7 cellular contexts compared by ENCODE assay signal in the genomic region with DNA sequence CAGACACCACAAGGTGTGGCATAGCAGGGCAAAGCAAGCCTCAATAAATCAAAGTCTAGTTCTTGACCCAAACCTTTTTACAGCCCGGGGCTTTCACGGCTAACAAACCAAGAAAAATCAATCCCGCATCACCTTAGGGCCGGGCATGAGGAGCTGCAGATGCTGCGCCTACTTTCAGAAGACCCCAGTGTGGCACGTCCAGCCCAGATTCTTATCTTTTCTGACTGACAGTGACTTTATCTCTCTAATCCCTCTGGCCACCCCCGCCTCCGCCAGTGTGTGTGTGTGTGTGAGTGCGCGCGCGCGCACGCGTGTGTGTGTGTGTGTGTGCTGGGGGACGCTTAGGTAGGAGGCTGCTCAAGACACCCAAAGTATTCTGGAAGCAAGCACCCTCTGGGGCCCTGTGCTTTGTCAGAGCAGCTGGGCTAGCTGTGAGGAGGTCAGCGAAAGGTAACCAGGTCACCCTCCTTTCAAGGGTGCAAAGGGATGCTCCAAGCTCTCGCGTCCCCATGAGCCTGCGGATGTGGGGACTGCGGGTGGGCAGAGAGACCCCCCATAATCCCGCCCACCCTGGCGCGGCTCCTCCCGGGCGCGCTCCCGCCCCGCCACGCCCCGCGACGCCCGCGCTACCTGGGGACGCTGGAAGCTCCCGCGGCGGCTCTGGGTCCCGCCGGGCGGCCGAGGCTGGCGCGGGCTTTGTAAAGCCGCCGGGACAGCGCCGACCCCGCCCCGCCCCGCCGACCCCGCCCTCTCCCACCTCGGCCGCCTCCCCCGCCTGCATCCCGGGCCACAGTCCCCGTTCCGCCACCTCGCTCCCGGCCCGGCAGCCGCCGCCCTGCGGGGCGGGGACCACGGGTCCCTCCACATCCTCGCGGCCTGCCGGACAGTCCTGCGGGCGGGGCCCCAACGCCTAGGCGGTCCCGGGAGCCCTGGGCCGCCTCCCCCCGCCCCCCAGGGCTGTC. TPM values are rescaled to one million over a fixed set of nuclear protein-coding genes. Genes with fewer than 3 reads are reported as not detected.
A peak's percentile ranks its signal among the peaks of the same experiment; 100 is the strongest.
DNase-seq lines count a peak whose midpoint lies in the region; ATAC-seq and TF ChIP-seq lines count a peak whose summit lies in the region.

No MANE protein-coding gene starts in this region.

- peak overlapping the region; percentile 93 for H3K4me2 ChIP-seq in GM23338

- H3K4me1 ChIP-seq in GM23338 (ENCODE audit: insufficient read depth) (no peaks in the 10 kb centered on the region), endodermal cell (ENCODE audit: control insufficient read depth, insufficient read depth, low read length) (no peaks in the 10 kb centered on the region), urinary bladder (ENCODE audit: insufficient read depth) (no peaks in the 10 kb centered on the region)

- peaks cover 20% of the 10 kb centered on the region for H3K27me3 ChIP-seq in GM23338 (ENCODE audit: insufficient read depth)
- H3K27me3 ChIP-seq in endodermal cell (ENCODE audit: control insufficient read depth, insufficient read depth, low read length, poor library complexity, severe bottlenecking): peaks cover 37% of the 10 kb centered on the region

- H3K4me1 Mint-ChIP-seq in GM23338 (peaks cover 5% of the 10 kb centered on the region; the same call in 1 of the 3 replicates), endodermal cell (peaks cover 5% of the 10 kb centered on the region), mesothelial cell of epicardium (peaks cover 21% of the 10 kb centered on the region)

- H3K27me3 Mint-ChIP-seq in GM23338 (ENCODE audit: insufficient read depth, low read depth, poor library complexity) (peaks cover 10% of the 10 kb centered on the region), endodermal cell (ENCODE audit: insufficient read depth) (peaks cover 56% of the 10 kb centered on the region), mesothelial cell of epicardium (ENCODE audit: low read depth) (no peaks in the 10 kb centered on the region)

- H3K27ac ChIP-seq in GM23338 (ENCODE audit: low read depth) (no peak overlapping the region), endodermal cell (ENCODE audit: low read depth, low read length) (no peak overlapping the region), urinary bladder (ENCODE audit: low read depth) (no peak overlapping the region)

- H3K9me3 Mint-ChIP-seq in GM23338: no peaks in the 10 kb centered on the region; the same call in 2 of the 3 replicates
- peaks cover 4% of the 10 kb centered on the region for H3K9me3 Mint-ChIP-seq in endodermal cell
- peaks cover 26% of the 10 kb centered on the region for H3K9me3 Mint-ChIP-seq in mesothelial cell of epicardium

- H2AFZ ChIP-seq in GM23338: peak overlapping the region; percentile 97

- H3K9me3 ChIP-seq in endodermal cell (ENCODE audit: control insufficient read depth, low read length): no peaks in the 10 kb centered on the region

- peak overlapping the region; percentile 80 for H3K4me3 ChIP-seq in GM23338
- H3K4me3 ChIP-seq in endodermal cell (ENCODE audit: low read length): peak overlapping the region; percentile 86
- peak overlapping the region; percentile 51 for H3K4me3 ChIP-seq in urinary bladder (ENCODE audit: low read depth, low read length)

- H3F3A ChIP-seq in GM23338 (replicated peaks; ENCODE audit: low read depth): no peaks in the 10 kb centered on the region

- H3K9me2 ChIP-seq in GM23338 (ENCODE audit: insufficient read depth): no peaks in the 10 kb centered on the region

- H3K36me3 Mint-ChIP-seq in GM23338 (ENCODE audit: low read depth): no peaks in the 10 kb centered on the region; the same call in 2 of the 3 replicates
- H3K36me3 Mint-ChIP-seq in endodermal cell (ENCODE audit: low read depth): no peaks in the 10 kb centered on the region
- H3K36me3 Mint-ChIP-seq in mesothelial cell of epicardium: no peaks in the 10 kb centered on the region

- no peaks in the 10 kb centered on the region for H4K20me1 ChIP-seq in GM23338 (replicated peaks; ENCODE audit: insufficient read depth)

- H3K4me3 Mint-ChIP-seq in GM23338: peak overlapping the region; percentile 89
- peak overlapping the region; percentile 70 for H3K4me3 Mint-ChIP-seq in endodermal cell
- H3K4me3 Mint-ChIP-seq in mesothelial cell of epicardium: peak overlapping the region; percentile 85

- DNase-seq in GM23338 (ENCODE audit: low spot score) (peak; percentile 78), NCI-H82 treated with DMSO at 0.1 percent for 48 hours (lab: John Stamatoyannopoulos, UW; ENCODE audit: unreplicated experiment) (peak; percentile 55), endodermal cell (peak; percentile 88), mesothelial cell of epicardium (ENCODE audit: low spot score in 2 of 2, unreplicated experiment in 2 of 2) (peak; percentile 34 to 48), NAMALWA (ENCODE audit: low spot score) (no peak)

- 0 to 3% methylated on average over 1 to 77 of the region's 78 CpGs for WGBS in endodermal cell (ENCODE audit: insufficient coverage in 1 of 2, insufficient read length in 1 of 2), 2 experiments
- 5% methylated on average over 78 of the region's 78 CpGs for WGBS in urinary bladder

- ATAC-seq in GM23338 (peak; percentile 94), GM18502 (IDR thresholded peaks at IDR 0.05; ENCODE audit: poor library complexity, unreplicated experiment) (no peak)

- peak overlapping the region; percentile 47 for H3K9ac ChIP-seq in endodermal cell (ENCODE audit: extremely low read depth, low read length, poor library complexity, severe bottlenecking)

- H3K36me3 ChIP-seq in GM23338 (ENCODE audit: insufficient read depth) (no peaks in the 10 kb centered on the region), endodermal cell (ENCODE audit: control insufficient read depth, insufficient read depth, low read length) (no peaks in the 10 kb centered on the region), urinary bladder (ENCODE audit: insufficient read depth) (no peaks in the 10 kb centered on the region)

- TF ChIP-seq CTCF in GM23338 (conservative IDR thresholded peaks at IDR 0.05; ENCODE audit: low read depth in 2 of 2): no peak
- no peak for TF ChIP-seq CTCF in endodermal cell (conservative IDR thresholded peaks at IDR 0.05)
- TF ChIP-seq CTCF in mesothelial cell of epicardium (IDR thresholded peaks at IDR 0.05; ENCODE audit: unreplicated experiment): no peak

- H3K79me2 ChIP-seq in GM23338 (replicated peaks; ENCODE audit: insufficient read depth): no peaks in the 10 kb centered on the region

- H3K27ac Mint-ChIP-seq in GM23338 (no peak overlapping the region), endodermal cell (no peak overlapping the region), mesothelial cell of epicardium (peak overlapping the region; percentile 80)

TF ChIP-seq in GM23338, 12 proteins besides CTCF, POLR2A, EP300 and RAD21:
- TF ChIP-seq POLR2AphosphoS5 (IDR thresholded peaks at IDR 0.05; ENCODE audit: low read depth) (0 out of 2 replicates have a peak, but pooled peaks have one; percentile 21), ZNF114 (CRISPR knock-in tag; IDR thresholded peaks at IDR 0.05) (no peak)

RNA-seq across cellular contexts. Expression of gene RHOBTB1, which starts 57.1 kb away (rescaled TPM):
- 13.2 and 24.8 TPM in 2 replicates for total RNA-seq in GM23338 (2014; rRNA removed; shearing (Covaris generic))
- polyA plus RNA-seq in GM23338 (2016; fragmentation: Nextera tagmentation; extraction: Ambion mirVana): 4.6 and 4.8 TPM in 2 replicates
- total RNA-seq in endodermal cell: 1 to 10 TPM; 6.6 to 6.8 TPM
- 16.6 TPM for polyA plus RNA-seq in endodermal cell (2013, experiment 1 of 2)
- 17.3 TPM for polyA plus RNA-seq in endodermal cell (2013, experiment 2 of 2)
- total RNA-seq in mesothelial cell of epicardium: 50.3 to 52.5 TPM (median 51.2 TPM) in 3 replicates
- total RNA-seq in urinary bladder: 45.8 TPM
- 6.7 TPM for polyA plus RNA-seq in urinary bladder
